In genomic region chr14:34650786-34651584, GRCh38 we compare ENCODE assay signal across 1 cellular context.
A peak's percentile ranks its signal among the peaks of the same experiment; 100 is the strongest.
TF ChIP-seq lines count a peak whose summit lies in the region.

No MANE protein-coding gene starts in this region.

TF ChIP-seq in HepG2, 621 proteins besides CTCF, POLR2A, EP300 and RAD21 (continued from another document):
- 0 out of 2 replicates have a peak, but pooled peaks have one; percentile 3 for TF ChIP-seq ZBTB40 (IDR thresholded peaks at IDR 0.05)
- TF ChIP-seq ZBTB40 (CRISPR knock-in tag; IDR thresholded peaks at IDR 0.05), result no peak
- no peak for TF ChIP-seq BCL3 (CRISPR knock-in tag; IDR thresholded peaks at IDR 0.05)
- no peak for TF ChIP-seq MTA1 (CRISPR knock-in tag; IDR thresholded peaks at IDR 0.05; ENCODE audit: borderline replicate concordance)
- no peak for TF ChIP-seq DMAP1 (CRISPR knock-in tag; IDR thresholded peaks at IDR 0.05)
- TF ChIP-seq FOSL2 (CRISPR knock-in tag; IDR thresholded peaks at IDR 0.05), result 0 out of 2 replicates have a peak, but pooled peaks have one; percentile 9
- no peak for TF ChIP-seq E2F1 (CRISPR knock-in tag; IDR thresholded peaks at IDR 0.05)
